ENCODE assay signal across 10 cellular contexts in the genomic region with DNA sequence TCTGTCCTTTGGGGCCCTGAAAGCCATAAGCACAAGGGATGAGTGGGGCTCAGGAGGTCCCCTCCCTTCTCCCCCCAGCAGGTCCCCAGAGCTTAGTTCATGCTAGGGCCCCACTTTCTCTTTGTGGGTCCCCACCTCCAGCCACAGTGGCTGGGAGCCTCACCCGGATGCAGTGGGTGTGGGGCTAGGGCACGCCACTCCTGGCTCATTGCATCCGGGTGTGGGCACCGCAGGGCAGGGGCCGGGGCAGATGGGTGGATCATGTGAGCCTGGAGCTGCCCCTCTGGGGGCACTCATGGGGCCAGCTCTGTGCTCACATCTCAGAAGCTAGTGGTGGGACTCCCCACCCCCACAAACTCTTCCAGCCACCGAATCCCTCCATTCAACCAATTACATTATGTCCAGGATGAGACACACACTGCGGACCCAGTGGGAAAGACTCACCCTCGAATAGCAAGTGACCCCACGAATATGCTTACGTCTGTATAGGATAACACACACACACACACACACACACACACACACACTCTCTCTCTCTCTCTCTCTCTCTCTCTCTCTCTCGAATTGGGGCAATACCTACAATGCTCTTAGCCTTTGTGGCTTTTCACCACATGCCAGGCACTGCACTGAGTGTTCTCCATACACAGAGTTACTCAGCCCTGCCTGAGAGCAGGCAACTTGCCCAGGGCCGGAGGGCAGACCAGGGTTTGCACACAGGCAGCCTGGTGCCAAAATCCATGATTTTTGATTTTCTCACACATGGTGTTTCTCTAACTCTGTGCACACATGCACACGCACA. TPM values are rescaled to one million over a fixed set of nuclear protein-coding genes. Genes with fewer than 3 reads are reported as not detected.
DNase-seq lines count a peak whose midpoint lies in the region; ATAC-seq and TF ChIP-seq lines count a peak whose summit lies in the region.
"Had no signal": no experiment of that assay in that cellular context is flagged by ENCODE, and none has a peak within 500 bp of the region (broad histone marks: within the 10 kb centered on the region; RNA-seq: fewer than 3 reads in every experiment).

No MANE protein-coding gene starts in this region.

- TF ChIP-seq CTCF in glutamatergic neuron (IDR thresholded peaks at IDR 0.05; ENCODE audit: partially characterized antibody, unreplicated experiment) = no peak

- no peaks in the 10 kb centered on the region for H3K9me3 Mint-ChIP-seq in activated CD8-positive, alpha-beta T cell treated with anti-CD3 and anti-CD28 coated beads, Interleukin-2, amount 10 ng/mL, durations not matched to agents 7 days and 5 days (ENCODE audit: insufficient read depth)
- no peaks in the 10 kb centered on the region for H3K9me3 Mint-ChIP-seq in glutamatergic neuron (ENCODE audit: unreplicated experiment)

- no peaks in the 10 kb centered on the region for H3K36me3 Mint-ChIP-seq in activated CD8-positive, alpha-beta T cell treated with anti-CD3 and anti-CD28 coated beads, Interleukin-2, amount 10 ng/mL, durations not matched to agents 7 days and 5 days (ENCODE audit: low read depth)
- H3K36me3 Mint-ChIP-seq in glutamatergic neuron (ENCODE audit: unreplicated experiment) = no peaks in the 10 kb centered on the region

- H3K27ac Mint-ChIP-seq in activated CD8-positive, alpha-beta T cell treated with anti-CD3 and anti-CD28 coated beads, Interleukin-2, amount 10 ng/mL, durations not matched to agents 7 days and 5 days = peak overlapping the region; percentile 85
- H3K27ac Mint-ChIP-seq in glutamatergic neuron (ENCODE audit: unreplicated experiment) = no peak overlapping the region

- H3K4me1 Mint-ChIP-seq in activated CD8-positive, alpha-beta T cell treated with anti-CD3 and anti-CD28 coated beads, Interleukin-2, amount 10 ng/mL, durations not matched to agents 7 days and 5 days (ENCODE audit: low read depth) = peaks cover 64% of the 10 kb centered on the region
- H3K4me1 Mint-ChIP-seq in glutamatergic neuron (ENCODE audit: low read depth, unreplicated experiment) = peaks cover 5% of the 10 kb centered on the region

- POLR2A ChIA-PET in activated CD8-positive, alpha-beta T cell treated with anti-CD3 and anti-CD28 coated beads, Interleukin-2, amount 10 ng/mL, durations not matched to agents 7 days and 5 days (lab: Charles Lee) = interaction anchor here (1.0 to 2.0 kb wide), 3 partner anchors 8 to 45 kb away, joined by 5 to 7 read pairs (median 6); a partner anchor contains a TSS

- CTCF ChIA-PET in activated CD8-positive, alpha-beta T cell treated with anti-CD3 and anti-CD28 coated beads, Interleukin-2, amount 10 ng/mL, durations not matched to agents 7 days and 5 days (lab: Charles Lee) = interaction anchor here (1.1 to 3.3 kb wide), 2 partner anchors 11 to 14 kb away, joined by 3 to 22 read pairs; no protein-coding TSS in a partner anchor

- intact Hi-C loops in posterior vena cava (cut with DNase I) = no loop called here

- ATAC-seq in activated CD8-positive, alpha-beta T cell treated with anti-CD3 and anti-CD28 coated beads, Interleukin-2, amount 10 ng/mL, durations not matched to agents 7 days and 5 days = peak; percentile 85

- H3K27me3 Mint-ChIP-seq in activated CD8-positive, alpha-beta T cell treated with anti-CD3 and anti-CD28 coated beads, Interleukin-2, amount 10 ng/mL, durations not matched to agents 7 days and 5 days (ENCODE audit: low read depth) = no peaks in the 10 kb centered on the region
- H3K27me3 Mint-ChIP-seq in glutamatergic neuron (ENCODE audit: unreplicated experiment) = peaks cover 4% of the 10 kb centered on the region

- peak; percentile 16 for DNase-seq in stimulated activated CD4-positive, alpha-beta T cell treated with anti-CD3 and anti-CD28 coated beads, Interleukin-4, amount 100 ng/mL, for 24 hours
- no peak for DNase-seq in stimulated activated CD4-positive, alpha-beta T cell treated with anti-CD3 and anti-CD28 coated beads, Interleukin-4, amount 100 ng/mL, for 4 hours
- peak; percentile 79 for DNase-seq in activated CD8-positive, alpha-beta T cell treated with anti-CD3 and anti-CD28 coated beads, Interleukin-2, amount 10 ng/mL, durations not matched to agents 7 days and 5 days
- DNase-seq in glutamatergic neuron = no peak
- DNase-seq in D341Med (ENCODE audit: low spot score) = no peak
- DNase-seq in posterior vena cava (ENCODE audit: low spot score) = no peak
- DNase-seq in HPDE6-E6E7 (ENCODE audit: extremely low spot score) = no peak
- DNase-seq in hepatic stellate cell (ENCODE audit: low spot score) = no peak
- DNase-seq: NCI-H1930, retina had no signal

- peak overlapping the region; percentile 46 for H3K4me3 Mint-ChIP-seq in activated CD8-positive, alpha-beta T cell treated with anti-CD3 and anti-CD28 coated beads, Interleukin-2, amount 10 ng/mL, durations not matched to agents 7 days and 5 days
- H3K4me3 Mint-ChIP-seq in glutamatergic neuron (ENCODE audit: unreplicated experiment) = peak overlapping the region; percentile 11

RNA-seq across cellular contexts. Expression of a gene that starts 16.8 kb away (rescaled TPM):
- 100 to 1,000 TPM; 125 to 126 TPM for total RNA-seq in activated CD8-positive, alpha-beta T cell treated with anti-CD3 and anti-CD28 coated beads, Interleukin-2, amount 10 ng/mL, durations not matched to agents 7 days and 5 days
- total RNA-seq in glutamatergic neuron (ENCODE audit: unreplicated experiment) (89.7 TPM), posterior vena cava (10 to 100 TPM; 54.0 to 68.6 TPM)

RNA-seq across cellular contexts. Expression of a gene that starts 45.1 kb away (rescaled TPM):
- 100 to 1,000 TPM; 335 to 336 TPM for total RNA-seq in activated CD8-positive, alpha-beta T cell treated with anti-CD3 and anti-CD28 coated beads, Interleukin-2, amount 10 ng/mL, durations not matched to agents 7 days and 5 days
- total RNA-seq in glutamatergic neuron (ENCODE audit: unreplicated experiment) (281 TPM), posterior vena cava (100 to 1,000 TPM in 1 of 2 donors, 10 to 100 TPM in 1; 97.0 to 133 TPM)

Comparison
In these comparisons a context has a peak if more than half of its experiments do, and no peak if none do; other contexts are left out.
1. DNase-seq: peak in stimulated activated CD4-positive, alpha-beta T cell treated with anti-CD3 and anti-CD28 coated beads, Interleukin-4, amount 100 ng/mL, for 24 hours (single experiment) and activated CD8-positive, alpha-beta T cell treated with anti-CD3 and anti-CD28 coated beads, Interleukin-2, amount 10 ng/mL, durations not matched to agents 7 days and 5 days (single experiment); none in stimulated activated CD4-positive, alpha-beta T cell treated with anti-CD3 and anti-CD28 coated beads, Interleukin-4, amount 100 ng/mL, for 4 hours (0 of 2), glutamatergic neuron (single experiment), D341Med (single experiment), posterior vena cava (single experiment), HPDE6-E6E7 (single experiment) and hepatic stellate cell (single experiment).